1 cellular context compared by ENCODE assay signal in genomic region chr1:213376862-213377372, GRCh38.
TF ChIP-seq lines count a peak whose summit lies in the region.

No MANE protein-coding gene starts in this region.

TF ChIP-seq in HepG2, 621 proteins besides CTCF, POLR2A, EP300 and RAD21 (continued from another document and continues in another):
- TF ChIP-seq, protein P1, sequence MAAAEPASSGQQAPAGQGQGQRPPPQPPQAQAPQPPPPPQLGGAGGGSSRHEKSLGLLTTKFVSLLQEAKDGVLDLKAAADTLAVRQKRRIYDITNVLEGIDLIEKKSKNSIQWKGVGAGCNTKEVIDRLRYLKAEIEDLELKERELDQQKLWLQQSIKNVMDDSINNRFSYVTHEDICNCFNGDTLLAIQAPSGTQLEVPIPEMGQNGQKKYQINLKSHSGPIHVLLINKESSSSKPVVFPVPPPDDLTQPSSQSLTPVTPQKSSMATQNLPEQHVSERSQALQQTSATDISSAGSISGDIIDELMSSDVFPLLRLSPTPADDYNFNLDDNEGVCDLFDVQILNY (CRISPR knock-in tag; conservative IDR thresholded peaks at IDR 0.05), result no peak
- TF ChIP-seq SIN3B (IDR thresholded peaks at IDR 0.05; ENCODE audit: low read length) (no peak), MEIS2 (CRISPR knock-in tag; IDR thresholded peaks at IDR 0.05) (no peak), ZNF644 (CRISPR knock-in tag; IDR thresholded peaks at IDR 0.05; ENCODE audit: low read depth) (peak; percentile 11; the same call in 1 of the 2 replicates), KLF16 (CRISPR knock-in tag; IDR thresholded peaks at IDR 0.05) (no peak), SIN3A (IDR thresholded peaks at IDR 0.05; ENCODE audit: borderline replicate concordance, low read depth, low read length) (no peak), MTF1 (CRISPR knock-in tag; IDR thresholded peaks at IDR 0.05) (no peak), ZNF850 (CRISPR knock-in tag; conservative IDR thresholded peaks at IDR 0.05) (no peak), ZNF570 (CRISPR knock-in tag; IDR thresholded peaks at IDR 0.05; ENCODE audit: borderline replicate concordance) (no peak), KLF13 (CRISPR knock-in tag; IDR thresholded peaks at IDR 0.05) (no peak), KDM5B (CRISPR knock-in tag; IDR thresholded peaks at IDR 0.05; ENCODE audit: borderline replicate concordance) (no peak), IKZF1 (IDR thresholded peaks at IDR 0.05) (no peak), NFYB (CRISPR knock-in tag; IDR thresholded peaks at IDR 0.05) (no peak), PAX8 (CRISPR knock-in tag; IDR thresholded peaks at IDR 0.05; ENCODE audit: borderline replicate concordance) (no peak), SALL1 (CRISPR knock-in tag; IDR thresholded peaks at IDR 0.05) (peak; percentile 60; the same call in 1 of the 2 replicates), PAXIP1 (CRISPR knock-in tag; conservative IDR thresholded peaks at IDR 0.05) (peak; percentile 82), HOXA7 (CRISPR knock-in tag; IDR thresholded peaks at IDR 0.05) (no peak), TSC22D2 (CRISPR knock-in tag; IDR thresholded peaks at IDR 0.05; ENCODE audit: borderline replicate concordance) (no peak), POLR2AphosphoS5 (IDR thresholded peaks at IDR 0.05; ENCODE audit: low read depth, low read length) (no peak), ZNF275 (CRISPR knock-in tag; IDR thresholded peaks at IDR 0.05; ENCODE audit: borderline replicate concordance) (no peak), SIX4 (CRISPR knock-in tag; IDR thresholded peaks at IDR 0.05) (peak; percentile 28; the same call in 1 of the 2 replicates), NR2F6 (IDR thresholded peaks at IDR 0.05) (peak; percentile 87), NR2F6 (CRISPR knock-in tag; IDR thresholded peaks at IDR 0.05) (peak; percentile 84), RFX3 (CRISPR knock-in tag; IDR thresholded peaks at IDR 0.05) (no peak), ZFP41 (CRISPR knock-in tag; IDR thresholded peaks at IDR 0.05; ENCODE audit: borderline replicate concordance) (no peak), ZNF713 (CRISPR knock-in tag; IDR thresholded peaks at IDR 0.05) (no peak), CENPT (CRISPR knock-in tag; IDR thresholded peaks at IDR 0.05; ENCODE audit: low read depth) (no peak), ZNF253 (CRISPR knock-in tag; IDR thresholded peaks at IDR 0.05; ENCODE audit: borderline replicate concordance) (no peak), ZNF33A (CRISPR knock-in tag; IDR thresholded peaks at IDR 0.05; ENCODE audit: borderline replicate concordance) (no peak), TIGD3 (CRISPR knock-in tag; IDR thresholded peaks at IDR 0.05; ENCODE audit: borderline replicate concordance) (no peak), ASH2L (IDR thresholded peaks at IDR 0.05; ENCODE audit: insufficient read length, low read depth, low read length) (no peak), SAFB2 (CRISPR knock-in tag; IDR thresholded peaks at IDR 0.05; ENCODE audit: borderline replicate concordance, low read depth) (no peak), RFX1 (IDR thresholded peaks at IDR 0.05) (no peak), KMT2A (CRISPR knock-in tag; IDR thresholded peaks at IDR 0.05) (no peak), EZH2 (conservative IDR thresholded peaks at IDR 0.05; ENCODE audit: low read depth, low read length) (no peak), ARNT (IDR thresholded peaks at IDR 0.05) (no peak)
- TF ChIP-seq, protein P2, sequence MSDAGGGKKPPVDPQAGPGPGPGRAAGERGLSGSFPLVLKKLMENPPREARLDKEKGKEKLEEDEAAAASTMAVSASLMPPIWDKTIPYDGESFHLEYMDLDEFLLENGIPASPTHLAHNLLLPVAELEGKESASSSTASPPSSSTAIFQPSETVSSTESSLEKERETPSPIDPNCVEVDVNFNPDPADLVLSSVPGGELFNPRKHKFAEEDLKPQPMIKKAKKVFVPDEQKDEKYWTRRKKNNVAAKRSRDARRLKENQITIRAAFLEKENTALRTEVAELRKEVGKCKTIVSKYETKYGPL (CRISPR knock-in tag; IDR thresholded peaks at IDR 0.05), result no peak
- TF ChIP-seq, protein P3, sequence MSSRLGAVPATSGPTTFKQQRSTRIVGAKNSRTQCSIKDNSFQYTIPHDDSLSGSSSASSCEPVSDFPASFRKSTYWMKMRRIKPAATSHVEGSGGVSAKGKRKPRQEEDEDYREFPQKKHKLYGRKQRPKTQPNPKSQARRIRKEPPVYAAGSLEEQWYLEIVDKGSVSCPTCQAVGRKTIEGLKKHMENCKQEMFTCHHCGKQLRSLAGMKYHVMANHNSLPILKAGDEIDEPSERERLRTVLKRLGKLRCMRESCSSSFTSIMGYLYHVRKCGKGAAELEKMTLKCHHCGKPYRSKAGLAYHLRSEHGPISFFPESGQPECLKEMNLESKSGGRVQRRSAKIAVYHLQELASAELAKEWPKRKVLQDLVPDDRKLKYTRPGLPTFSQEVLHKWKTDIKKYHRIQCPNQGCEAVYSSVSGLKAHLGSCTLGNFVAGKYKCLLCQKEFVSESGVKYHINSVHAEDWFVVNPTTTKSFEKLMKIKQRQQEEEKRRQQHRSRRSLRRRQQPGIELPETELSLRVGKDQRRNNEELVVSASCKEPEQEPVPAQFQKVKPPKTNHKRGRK (CRISPR knock-in tag; IDR thresholded peaks at IDR 0.05), result no peak
- TF ChIP-seq, protein P4, sequence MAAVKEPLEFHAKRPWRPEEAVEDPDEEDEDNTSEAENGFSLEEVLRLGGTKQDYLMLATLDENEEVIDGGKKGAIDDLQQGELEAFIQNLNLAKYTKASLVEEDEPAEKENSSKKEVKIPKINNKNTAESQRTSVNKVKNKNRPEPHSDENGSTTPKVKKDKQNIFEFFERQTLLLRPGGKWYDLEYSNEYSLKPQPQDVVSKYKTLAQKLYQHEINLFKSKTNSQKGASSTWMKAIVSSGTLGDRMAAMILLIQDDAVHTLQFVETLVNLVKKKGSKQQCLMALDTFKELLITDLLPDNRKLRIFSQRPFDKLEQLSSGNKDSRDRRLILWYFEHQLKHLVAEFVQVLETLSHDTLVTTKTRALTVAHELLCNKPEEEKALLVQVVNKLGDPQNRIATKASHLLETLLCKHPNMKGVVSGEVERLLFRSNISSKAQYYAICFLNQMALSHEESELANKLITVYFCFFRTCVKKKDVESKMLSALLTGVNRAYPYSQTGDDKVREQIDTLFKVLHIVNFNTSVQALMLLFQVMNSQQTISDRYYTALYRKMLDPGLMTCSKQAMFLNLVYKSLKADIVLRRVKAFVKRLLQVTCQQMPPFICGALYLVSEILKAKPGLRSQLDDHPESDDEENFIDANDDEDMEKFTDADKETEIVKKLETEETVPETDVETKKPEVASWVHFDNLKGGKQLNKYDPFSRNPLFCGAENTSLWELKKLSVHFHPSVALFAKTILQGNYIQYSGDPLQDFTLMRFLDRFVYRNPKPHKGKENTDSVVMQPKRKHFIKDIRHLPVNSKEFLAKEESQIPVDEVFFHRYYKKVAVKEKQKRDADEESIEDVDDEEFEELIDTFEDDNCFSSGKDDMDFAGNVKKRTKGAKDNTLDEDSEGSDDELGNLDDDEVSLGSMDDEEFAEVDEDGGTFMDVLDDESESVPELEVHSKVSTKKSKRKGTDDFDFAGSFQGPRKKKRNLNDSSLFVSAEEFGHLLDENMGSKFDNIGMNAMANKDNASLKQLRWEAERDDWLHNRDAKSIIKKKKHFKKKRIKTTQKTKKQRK (IDR thresholded peaks at IDR 0.05; ENCODE audit: low read length), result no peak
- TF ChIP-seq, protein P5, sequence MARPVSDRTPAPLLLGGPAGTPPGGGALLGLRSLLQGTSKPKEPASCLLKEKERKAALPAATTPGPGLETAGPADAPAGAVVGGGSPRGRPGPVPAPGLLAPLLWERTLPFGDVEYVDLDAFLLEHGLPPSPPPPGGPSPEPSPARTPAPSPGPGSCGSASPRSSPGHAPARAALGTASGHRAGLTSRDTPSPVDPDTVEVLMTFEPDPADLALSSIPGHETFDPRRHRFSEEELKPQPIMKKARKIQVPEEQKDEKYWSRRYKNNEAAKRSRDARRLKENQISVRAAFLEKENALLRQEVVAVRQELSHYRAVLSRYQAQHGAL (CRISPR knock-in tag; IDR thresholded peaks at IDR 0.05; ENCODE audit: not compliant biosample characterization), result no peak
- TF ChIP-seq, protein P6, sequence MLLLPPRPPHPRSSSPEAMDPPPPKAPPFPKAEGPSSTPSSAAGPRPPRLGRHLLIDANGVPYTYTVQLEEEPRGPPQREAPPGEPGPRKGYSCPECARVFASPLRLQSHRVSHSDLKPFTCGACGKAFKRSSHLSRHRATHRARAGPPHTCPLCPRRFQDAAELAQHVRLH (CRISPR knock-in tag; IDR thresholded peaks at IDR 0.05; ENCODE audit: borderline replicate concordance, low read depth), result no peak
- TF ChIP-seq, protein P7, sequence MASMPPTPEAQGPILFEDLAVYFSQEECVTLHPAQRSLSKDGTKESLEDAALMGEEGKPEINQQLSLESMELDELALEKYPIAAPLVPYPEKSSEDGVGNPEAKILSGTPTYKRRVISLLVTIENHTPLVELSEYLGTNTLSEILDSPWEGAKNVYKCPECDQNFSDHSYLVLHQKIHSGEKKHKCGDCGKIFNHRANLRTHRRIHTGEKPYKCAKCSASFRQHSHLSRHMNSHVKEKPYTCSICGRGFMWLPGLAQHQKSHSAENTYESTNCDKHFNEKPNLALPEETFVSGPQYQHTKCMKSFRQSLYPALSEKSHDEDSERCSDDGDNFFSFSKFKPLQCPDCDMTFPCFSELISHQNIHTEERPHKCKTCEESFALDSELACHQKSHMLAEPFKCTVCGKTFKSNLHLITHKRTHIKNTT (CRISPR knock-in tag; IDR thresholded peaks at IDR 0.05), result no peak
- TF ChIP-seq, protein P8, sequence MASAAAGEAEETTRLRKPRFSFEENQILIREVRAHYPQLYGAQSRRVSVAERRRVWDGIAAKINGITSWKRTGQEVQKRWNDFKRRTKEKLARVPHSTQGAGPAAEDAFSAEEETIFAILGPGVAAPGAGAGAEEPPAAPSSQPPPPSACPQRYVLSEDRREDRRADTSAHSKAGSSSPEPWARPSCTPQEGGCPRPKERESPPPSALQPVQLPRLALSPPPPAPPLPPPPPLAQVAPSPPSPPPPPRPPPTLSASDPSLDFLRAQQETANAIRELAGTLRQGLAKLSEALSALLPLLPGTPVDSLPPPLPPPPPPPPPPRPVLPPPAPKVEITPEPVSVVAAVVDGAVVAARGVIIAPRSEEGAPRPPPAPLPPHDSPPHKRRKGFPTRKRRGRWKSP (CRISPR knock-in tag; IDR thresholded peaks at IDR 0.05), result no peak
